In the genomic region with DNA sequence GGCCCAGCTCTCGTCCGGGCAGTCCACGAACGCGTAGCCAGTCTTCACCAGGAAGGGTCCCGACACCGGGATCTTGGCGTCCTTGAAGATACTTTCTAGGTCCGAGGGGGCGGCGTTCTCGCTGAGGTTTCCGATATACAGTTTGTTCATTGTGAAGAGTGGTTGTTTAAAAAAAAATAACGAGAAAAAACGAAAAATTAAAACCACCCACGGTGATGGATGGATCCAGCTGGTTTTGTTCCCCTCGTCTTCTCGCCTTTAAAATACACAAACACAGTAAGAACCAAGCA, we compare ENCODE assay signal across 8 cellular contexts. TPM values are rescaled to one million over a fixed set of nuclear protein-coding genes. Genes with fewer than 3 reads are reported as not detected.
A peak's percentile ranks its signal among the peaks of the same experiment; 100 is the strongest.
DNase-seq lines count a peak whose midpoint lies in the region; ATAC-seq and TF ChIP-seq lines count a peak whose summit lies in the region.

No MANE protein-coding gene starts in this region.

- peaks cover 100% of the 10 kb centered on the region for H3K27me3 ChIP-seq in suprapubic skin
- H3K27me3 ChIP-seq in left lung: peaks cover 91 to 100% of the 10 kb centered on the region in 2 donors

- ATAC-seq in HG03135 (IDR thresholded peaks at IDR 0.05; ENCODE audit: unreplicated experiment) (no peak), left lung (no peak)

- WGBS in suprapubic skin: 4% methylated on average over 18 of the region's 18 CpGs

- TF ChIP-seq CTCF in VCaP (conservative IDR thresholded peaks at IDR 0.05) (no peak), glutamatergic neuron (IDR thresholded peaks at IDR 0.05; ENCODE audit: partially characterized antibody, unreplicated experiment) (no peak), suprapubic skin (IDR thresholded peaks at IDR 0.05) (no peak), left lung (IDR thresholded peaks at IDR 0.05) (no peak)

- H3K4me1 ChIP-seq in suprapubic skin (peaks cover 53% of the 10 kb centered on the region), left lung (peaks cover 25 to 57% of the 10 kb centered on the region in 2 donors)

- H3K36me3 Mint-ChIP-seq in glutamatergic neuron (ENCODE audit: unreplicated experiment): no peaks in the 10 kb centered on the region

- H3K27ac ChIP-seq in VCaP: peak overlapping the region; percentile 64
- no peak overlapping the region for H3K27ac ChIP-seq in suprapubic skin
- H3K27ac ChIP-seq in left lung: no peak overlapping the region

- peak overlapping the region; percentile 50 for H3K4me3 ChIP-seq in suprapubic skin
- peak overlapping the region in 1 of 2 donors; percentile 34 for H3K4me3 ChIP-seq in left lung

- H3K4me1 Mint-ChIP-seq in glutamatergic neuron (ENCODE audit: low read depth, unreplicated experiment): peaks cover 31% of the 10 kb centered on the region

- H3K27ac Mint-ChIP-seq in glutamatergic neuron (ENCODE audit: unreplicated experiment): peak overlapping the region; percentile 90

- H3K9me3 ChIP-seq in suprapubic skin (no peaks in the 10 kb centered on the region), left lung (no peaks in the 10 kb centered on the region)

- H3K36me3 ChIP-seq in suprapubic skin: no peaks in the 10 kb centered on the region
- H3K36me3 ChIP-seq in left lung: no peaks in the 10 kb centered on the region

- no peak for TF ChIP-seq POLR2A in suprapubic skin (IDR thresholded peaks at IDR 0.05)

- H3K4me3 Mint-ChIP-seq in glutamatergic neuron (ENCODE audit: unreplicated experiment): peak overlapping the region; percentile 89

- H3K9me3 Mint-ChIP-seq in glutamatergic neuron (ENCODE audit: unreplicated experiment): peaks cover 29% of the 10 kb centered on the region

- no peak for TF ChIP-seq EP300 in suprapubic skin (IDR thresholded peaks at IDR 0.05)

- intact Hi-C loops in left lung (cut with DNase I): no loop called here

- peak; percentile 59 for DNase-seq in activated CD8-positive, alpha-beta memory T cell treated with anti-CD3 and anti-CD28 coated beads, Interleukin-2, amount 50 U/mL, for 48 hours
- no peak for DNase-seq in activated CD8-positive, alpha-beta memory T cell treated with anti-CD3 and anti-CD28 coated beads, Interleukin-2, amount 50 U/mL, for 4 hours
- DNase-seq in glutamatergic neuron (no peak), suprapubic skin (ENCODE audit: low spot score in 2 of 2) (no peak), left lung (no peak), NCI-H2196 treated with DMSO at 0.1 percent for 48 hours (lab: John Stamatoyannopoulos, UW; ENCODE audit: unreplicated experiment) (no peak)

- peaks cover 11% of the 10 kb centered on the region for H3K27me3 Mint-ChIP-seq in glutamatergic neuron (ENCODE audit: unreplicated experiment)

RNA-seq across cellular contexts. Expression of a gene that starts 0.4 kb away (rescaled TPM):
- 47.0 TPM for total RNA-seq in glutamatergic neuron (ENCODE audit: unreplicated experiment)
- total RNA-seq in suprapubic skin: 1 to 10 TPM in 1 of 4 donors, under 1 TPM in 1, not detected in 2; 0.47 to 1.9 TPM
- total RNA-seq in left lung: 1 to 10 TPM; 1.8 to 2.0 TPM

Comparison
In these comparisons a context has a peak if more than half of its experiments do, and no peak if none do; other contexts are left out.
1. RNA of a gene that starts 0.4 kb away (total RNA-seq): 47.0 TPM in glutamatergic neuron (single experiment); 1.8 to 2.0 TPM in left lung and 0.47 to 1.9 TPM in suprapubic skin; every median in the first group is over 10 times any median in the second.